In the genomic region with DNA sequence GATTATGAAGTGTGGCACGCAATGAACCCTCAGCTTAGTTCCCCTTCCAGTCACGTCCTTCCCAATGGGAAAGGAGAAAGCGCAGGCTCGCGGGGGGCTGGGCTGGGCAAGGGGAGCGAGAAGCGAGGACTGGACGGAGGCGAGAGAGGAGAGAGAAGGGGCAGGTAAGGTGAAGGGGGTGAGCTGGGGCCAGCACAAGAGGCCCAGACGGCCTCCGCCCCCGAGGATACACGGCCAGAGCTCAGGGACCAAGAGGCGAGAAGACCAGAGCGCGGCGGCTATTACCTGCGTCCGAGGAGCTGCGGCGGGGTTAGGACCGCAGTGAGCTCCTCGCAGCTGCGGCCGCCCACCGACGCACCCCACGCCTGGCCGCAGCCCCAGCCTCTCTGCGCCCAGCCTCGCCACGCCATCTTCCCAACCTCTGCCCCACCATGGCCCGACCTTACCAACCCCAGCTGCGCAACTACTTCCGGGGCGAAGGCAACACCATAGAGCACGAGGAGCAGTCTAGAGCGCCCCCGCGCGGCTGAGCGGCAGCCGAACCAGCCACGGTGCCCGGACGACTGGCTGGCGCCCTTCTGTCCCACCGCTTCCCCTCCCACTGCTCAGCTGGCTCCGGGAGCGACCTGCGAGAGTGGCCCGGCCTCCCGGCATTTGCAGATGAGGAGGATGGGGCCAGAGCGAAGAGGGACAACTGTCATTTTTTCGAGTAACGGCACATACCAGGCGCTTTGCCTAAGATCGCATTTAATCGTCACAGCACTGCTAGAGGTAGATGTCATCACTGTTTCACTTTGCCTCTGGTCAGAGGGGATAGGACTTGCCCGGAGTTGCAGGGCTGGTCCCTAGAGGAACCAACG, we compare ENCODE assay signal across 8 cellular contexts. TPM values are rescaled to one million over a fixed set of nuclear protein-coding genes. Genes with fewer than 3 reads are reported as not detected.
A peak's percentile ranks its signal among the peaks of the same experiment; 100 is the strongest.
DNase-seq lines count a peak whose midpoint lies in the region; ATAC-seq and TF ChIP-seq lines count a peak whose summit lies in the region.

A gene with protein sequence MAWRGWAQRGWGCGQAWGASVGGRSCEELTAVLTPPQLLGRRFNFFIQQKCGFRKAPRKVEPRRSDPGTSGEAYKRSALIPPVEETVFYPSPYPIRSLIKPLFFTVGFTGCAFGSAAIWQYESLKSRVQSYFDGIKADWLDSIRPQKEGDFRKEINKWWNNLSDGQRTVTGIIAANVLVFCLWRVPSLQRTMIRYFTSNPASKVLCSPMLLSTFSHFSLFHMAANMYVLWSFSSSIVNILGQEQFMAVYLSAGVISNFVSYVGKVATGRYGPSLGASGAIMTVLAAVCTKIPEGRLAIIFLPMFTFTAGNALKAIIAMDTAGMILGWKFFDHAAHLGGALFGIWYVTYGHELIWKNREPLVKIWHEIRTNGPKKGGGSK (minus strand): TSS at position 444 of the 860 bp plus-strand sequence. CDS start 34 bp downstream, at position 410.

- TF ChIP-seq CTCF in GM23338 (conservative IDR thresholded peaks at IDR 0.05; ENCODE audit: low read depth in 2 of 2), result peak; percentile 79 to 93
- peak; percentile 66 for TF ChIP-seq CTCF in fibroblast of mammary gland (conservative IDR thresholded peaks at IDR 0.05; ENCODE audit: control insufficient read depth, insufficient read depth, low read depth, low read length)
- TF ChIP-seq CTCF in natural killer cell (IDR thresholded peaks at IDR 0.05), result peak; percentile 90

- H3K9me2 ChIP-seq in GM23338 (ENCODE audit: insufficient read depth), result no peaks in the 10 kb centered on the region

- peak within 1 kb of the TSS; percentile 100 for H3K4me2 ChIP-seq in GM23338

- 0 out of 2 replicates have a peak, but pooled peaks cover 4% of the 10 kb centered on the region for H3F3A ChIP-seq in GM23338 (replicated peaks; ENCODE audit: low read depth)

- H3K79me2 ChIP-seq in GM23338 (replicated peaks; ENCODE audit: insufficient read depth), result peaks cover 48% of the 10 kb centered on the region

- peak within 1 kb of the TSS; percentile 88 for H3K27ac Mint-ChIP-seq in GM23338
- peak within 1 kb of the TSS; percentile 87 to 96 for H3K27ac Mint-ChIP-seq in natural killer cell

- peak within 1 kb of the TSS; percentile 100 for H3K4me3 ChIP-seq in GM23338
- H3K4me3 ChIP-seq in fibroblast of mammary gland (ENCODE audit: control insufficient read depth, low read depth, low read length), result peak within 1 kb of the TSS; percentile 93

- intact Hi-C loops in natural killer cell (cut with micrococcal nuclease), result loop anchor here (1.0 kb wide), 1 partner anchor 415 kb away; no protein-coding TSS in a partner anchor

- H3K36me3 Mint-ChIP-seq in GM23338 (ENCODE audit: low read depth), result no peaks in the 10 kb centered on the region
- H3K36me3 Mint-ChIP-seq in natural killer cell, result no peaks in the 10 kb centered on the region

- H3K4me1 Mint-ChIP-seq in GM23338 (peaks cover 12% of the 10 kb centered on the region), natural killer cell (peaks cover 31 to 33% of the 10 kb centered on the region in 2 donors)

- H3K27ac ChIP-seq in GM23338 (ENCODE audit: low read depth), result peak within 1 kb of the TSS; percentile 86; the same call in 1 of the 2 replicates

- DNase-seq in EL (peak; percentile 91), GM23338 (ENCODE audit: low spot score) (peak; percentile 96), LHCN-M2 (ENCODE audit: low read depth) (peak; percentile 90), RPMI7951 (ENCODE audit: low read depth) (peak; percentile 89), fibroblast of mammary gland (ENCODE audit: low read depth) (peak; percentile 87), natural killer cell (peak; percentile 94)
- peak; percentile 94 to 97 for DNase-seq in activated T-helper 1 cell treated with anti-CD3 and anti-CD28 coated beads, Interleukin-2, amount 50 U/mL, for 16 hours (ENCODE audit: low read depth in 1 of 2, low spot score in 1 of 2)
- peak; percentile 96 for DNase-seq in stimulated activated naive CD4-positive, alpha-beta T cell treated with Interleukin-2 at 50 U/mL for 16 hours (lab: John Stamatoyannopoulos, UW)

- peaks cover 13% of the 10 kb centered on the region for H3K4me1 ChIP-seq in GM23338 (ENCODE audit: insufficient read depth)

- H4K20me1 ChIP-seq in GM23338 (replicated peaks; ENCODE audit: insufficient read depth), result peaks cover 12% of the 10 kb centered on the region

- ATAC-seq in GM23338 (peak; percentile 99), natural killer cell (peak; percentile 99 to 100 (median 100))

- peak within 1 kb of the TSS; percentile 100 for H2AFZ ChIP-seq in GM23338

- H3K27me3 ChIP-seq in GM23338 (ENCODE audit: insufficient read depth), result no peaks in the 10 kb centered on the region

- H3K27me3 Mint-ChIP-seq in GM23338 (ENCODE audit: insufficient read depth, low read depth, poor library complexity) (peaks cover 7% of the 10 kb centered on the region), natural killer cell (ENCODE audit: low read depth in 2 of 2) (peaks cover 5 to 8% of the 10 kb centered on the region in 2 donors)

- H3K9me3 Mint-ChIP-seq in GM23338, result no peaks in the 10 kb centered on the region
- H3K9me3 Mint-ChIP-seq in natural killer cell, result no peaks in the 10 kb centered on the region

- H3K4me3 Mint-ChIP-seq in GM23338 (peak within 1 kb of the TSS; percentile 97), natural killer cell (peak within 1 kb of the TSS; percentile 95)

- no peaks in the 10 kb centered on the region for H3K36me3 ChIP-seq in GM23338 (ENCODE audit: insufficient read depth)

TF ChIP-seq in GM23338, 12 proteins besides CTCF, POLR2A, EP300 and RAD21 (continues in another document):
- TF ChIP-seq JUNB (IDR thresholded peaks at IDR 0.05; ENCODE audit: unreplicated experiment) (no peak), REST (IDR thresholded peaks at IDR 0.05; ENCODE audit: unreplicated experiment) (peak; percentile 14), EZH2phosphoT487 (IDR thresholded peaks at IDR 0.05; ENCODE audit: unreplicated experiment) (no peak), CREB1 (CRISPR knock-in tag; IDR thresholded peaks at IDR 0.05; ENCODE audit: low read depth) (peak; percentile 70), ZNF114 (CRISPR knock-in tag; IDR thresholded peaks at IDR 0.05) (no peak), POLR2AphosphoS5 (IDR thresholded peaks at IDR 0.05; ENCODE audit: low read depth) (peak; percentile 96), EZH2 (IDR thresholded peaks at IDR 0.05; ENCODE audit: low read depth, unreplicated experiment) (no peak), STAT1 (IDR thresholded peaks at IDR 0.05; ENCODE audit: unreplicated experiment) (no peak), NANOG (IDR thresholded peaks at IDR 0.05; ENCODE audit: borderline replicate concordance) (no peak), ZNF331 (CRISPR knock-in tag; IDR thresholded peaks at IDR 0.05; ENCODE audit: low read depth) (no peak), ETS1 (IDR thresholded peaks at IDR 0.05) (peak; percentile 82)

RNA-seq across cellular contexts. Expression of the gene that starts here (rescaled TPM):
- total RNA-seq in GM23338 (2014; rRNA removed; shearing (Covaris generic)), result 65.7 and 67.5 TPM in 2 replicates
- polyA plus RNA-seq in GM23338 (2016; fragmentation: Nextera tagmentation; extraction: Ambion mirVana), result 78.7 and 82.7 TPM in 2 replicates
- total RNA-seq in LHCN-M2 (2014; rRNA removed), result 38.5 and 54.2 TPM in 2 replicates
- 49.5 TPM for polyA plus RNA-seq in LHCN-M2 (2012)
- 39.9 and 46.2 TPM in 2 replicates for total RNA-seq in RPMI7951 (2014; rRNA removed; shearing (Covaris generic))
- total RNA-seq in natural killer cell, result 10 to 100 TPM; 35.1 to 47.1 (median 37.7) TPM

Comparison
In these comparisons a context has a peak if more than half of its experiments do, and no peak if none do; other contexts are left out.
1. Peak in every context shown above with its lines: DNase-seq, ATAC-seq, H3K4me3 ChIP-seq and H3K27ac ChIP-seq.